Comparison of ENCODE assay signal across 9 cellular contexts in the genomic region with DNA sequence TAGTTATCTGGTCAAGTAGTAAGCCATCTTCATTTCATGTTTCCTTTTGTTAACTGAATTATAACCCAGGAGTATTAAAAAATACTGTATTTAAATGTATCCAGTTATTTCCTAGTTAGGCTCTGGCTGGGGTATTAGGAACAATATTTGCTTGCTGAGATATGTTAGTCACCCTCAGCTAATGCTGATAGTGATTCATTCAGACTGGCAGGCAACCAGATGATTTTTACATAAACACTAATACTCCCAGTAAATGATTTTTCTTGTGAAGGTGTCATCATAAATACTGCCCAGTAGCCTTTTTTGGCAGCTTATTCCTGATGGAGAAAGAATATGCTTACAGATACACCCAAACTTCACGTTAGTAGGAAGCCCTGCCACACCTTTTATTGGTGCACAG. TPM values are rescaled to one million over a fixed set of nuclear protein-coding genes. Genes with fewer than 3 reads are reported as not detected.
A peak's percentile ranks its signal among the peaks of the same experiment; 100 is the strongest.
DNase-seq lines count a peak whose midpoint lies in the region; ATAC-seq and TF ChIP-seq lines count a peak whose summit lies in the region.
"Had no signal": no experiment of that assay in that cellular context is flagged by ENCODE, and none has a peak within 500 bp of the region (broad histone marks: within the 10 kb centered on the region; RNA-seq: fewer than 3 reads in every experiment).

No MANE protein-coding gene starts in this region.

- H3K27ac ChIP-seq in skin epidermis, result peak overlapping the region in 13 of 21 experiments; percentile 8 to 86 (median 67)

- TF ChIP-seq CTCF in foreskin fibroblast (IDR thresholded peaks at IDR 0.05; ENCODE audit: low read depth, low read length) (no peak), progenitor cell of endocrine pancreas (IDR thresholded peaks at IDR 0.05; ENCODE audit: unreplicated experiment) (no peak)

- ATAC-seq in activated T-helper 17 cell treated with anti-CD3 and anti-CD28 coated beads, Interleukin-2, amount 50 U/mL, for 72 hours (replicated peaks), result no peak
- no peak for ATAC-seq in GM21390 (IDR thresholded peaks at IDR 0.05; ENCODE audit: unreplicated experiment)

- peaks cover 4% of the 10 kb centered on the region for H3K9me3 Mint-ChIP-seq in activated T-helper 17 cell treated with anti-CD3 and anti-CD28 coated beads, Interleukin-2, amount 50 U/mL, for 72 hours
- no peaks in the 10 kb centered on the region for H3K9me3 Mint-ChIP-seq in progenitor cell of endocrine pancreas (ENCODE audit: low read depth)
- H3K9me3 Mint-ChIP-seq: activated T-helper 2 cell treated with anti-CD3 and anti-CD28 coated beads, Interferon-gamma antibody, Interleukin-2, Interleukin-4, amounts not matched to agents 10 μg/mL and 5 μg/mL and 100 μg/mL, durations not matched to agents 14 hours and 24 hours and 36 hours had no signal

- H3K4me1 Mint-ChIP-seq in activated T-helper 17 cell treated with anti-CD3 and anti-CD28 coated beads, Interleukin-2, amount 50 U/mL, for 72 hours, result peaks cover 67% of the 10 kb centered on the region
- peaks cover 19% of the 10 kb centered on the region for H3K4me1 Mint-ChIP-seq in progenitor cell of endocrine pancreas (ENCODE audit: low read depth)

- peak overlapping the region; percentile 77 for H3K4me3 Mint-ChIP-seq in activated T-helper 17 cell treated with anti-CD3 and anti-CD28 coated beads, Interleukin-2, amount 50 U/mL, for 72 hours
- no peak overlapping the region for H3K4me3 Mint-ChIP-seq in progenitor cell of endocrine pancreas (ENCODE audit: low read depth)

- H3K27me3 Mint-ChIP-seq in activated T-helper 17 cell treated with anti-CD3 and anti-CD28 coated beads, Interleukin-2, amount 50 U/mL, for 72 hours, result no peaks in the 10 kb centered on the region
- H3K27me3 Mint-ChIP-seq in progenitor cell of endocrine pancreas, result no peaks in the 10 kb centered on the region

- peaks cover 100% of the 10 kb centered on the region for H3K36me3 Mint-ChIP-seq in activated T-helper 17 cell treated with anti-CD3 and anti-CD28 coated beads, Interleukin-2, amount 50 U/mL, for 72 hours (ENCODE audit: low read depth)
- peaks cover 31% of the 10 kb centered on the region for H3K36me3 Mint-ChIP-seq in progenitor cell of endocrine pancreas (ENCODE audit: insufficient read depth)

- DNase-seq in GM03348 (ENCODE audit: low spot score), result peak; percentile 78
- DNase-seq in foreskin fibroblast, result peak; percentile 71 to 88
- DNase-seq in progenitor cell of endocrine pancreas (ENCODE audit: low spot score, unreplicated experiment), result no peak
- DNase-seq in T-helper 2 cell, result no peak
- DNase-seq in NCI-H748 (lab: John Stamatoyannopoulos, UW; ENCODE audit: unreplicated experiment), result no peak

- H3K27ac Mint-ChIP-seq in activated T-helper 17 cell treated with anti-CD3 and anti-CD28 coated beads, Interleukin-2, amount 50 U/mL, for 72 hours, result peak overlapping the region; percentile 92
- no peak overlapping the region for H3K27ac Mint-ChIP-seq in progenitor cell of endocrine pancreas

- no peak overlapping the region for H3K4me3 ChIP-seq in foreskin fibroblast (ENCODE audit: low read depth in 1 of 2, low read length in 2 of 2)
- no peak overlapping the region for H3K4me3 ChIP-seq in skin epidermis

RNA-seq across cellular contexts. Expression of a gene that starts 8.1 kb away (rescaled TPM):
- total RNA-seq in activated T-helper 17 cell treated with anti-CD3 and anti-CD28 coated beads, Interleukin-2, amount 50 U/mL, for 72 hours, result 100 to 1,000 TPM; 168 to 211 TPM
- 105 and 111 TPM in 2 replicates for total RNA-seq in progenitor cell of endocrine pancreas

Comparison
In these comparisons a context has a peak if more than half of its experiments do, and no peak if none do; other contexts are left out.
1. DNase-seq: peak in GM03348 (single experiment) and foreskin fibroblast (2 of 2); none in progenitor cell of endocrine pancreas (single experiment), T-helper 2 cell (0 of 5) and NCI-H748 (single experiment).